In the genomic region with DNA sequence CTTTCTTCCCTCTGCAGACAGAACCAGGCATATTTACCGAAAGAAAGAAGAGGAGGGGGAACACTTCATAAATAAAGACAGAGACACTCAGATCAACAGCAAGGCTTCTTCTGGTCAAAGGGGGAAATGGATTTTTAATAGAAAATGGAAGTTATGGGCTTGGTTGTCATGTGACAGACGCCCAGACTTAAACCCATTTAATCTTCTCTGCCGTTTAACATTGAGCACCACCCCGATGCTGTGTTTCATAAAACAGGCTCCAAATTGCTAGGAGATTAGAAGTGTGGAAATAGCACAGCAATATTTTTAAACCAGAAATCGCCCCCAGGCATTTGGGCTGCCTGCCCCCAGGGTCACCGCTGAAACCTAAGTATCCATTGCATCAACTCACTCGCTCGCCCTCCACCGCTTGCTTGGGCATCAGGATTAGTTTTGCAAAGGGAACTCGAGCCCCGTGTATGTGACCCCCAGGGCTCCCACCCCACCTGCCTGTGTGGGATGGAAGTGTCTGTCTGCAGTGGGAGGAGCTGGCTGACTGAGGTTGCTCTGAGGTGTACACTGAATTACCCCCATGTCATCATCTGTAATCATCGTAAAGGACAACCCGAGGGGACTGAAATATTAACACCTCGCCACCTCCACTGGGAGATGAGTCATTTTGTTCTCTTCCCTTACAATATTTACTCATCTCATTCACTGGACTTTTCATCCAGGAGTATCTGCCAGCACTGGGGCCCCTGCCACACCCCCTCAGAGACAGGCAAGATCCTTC, we compare ENCODE assay signal across 1 cellular context.
TF ChIP-seq lines count a peak whose summit lies in the region.

No MANE protein-coding gene starts in this region.

TF ChIP-seq in HEK293, 187 proteins besides CTCF, POLR2A, EP300 and RAD21 (continued from another document and continues in another):
- TF ChIP-seq, protein P1, sequence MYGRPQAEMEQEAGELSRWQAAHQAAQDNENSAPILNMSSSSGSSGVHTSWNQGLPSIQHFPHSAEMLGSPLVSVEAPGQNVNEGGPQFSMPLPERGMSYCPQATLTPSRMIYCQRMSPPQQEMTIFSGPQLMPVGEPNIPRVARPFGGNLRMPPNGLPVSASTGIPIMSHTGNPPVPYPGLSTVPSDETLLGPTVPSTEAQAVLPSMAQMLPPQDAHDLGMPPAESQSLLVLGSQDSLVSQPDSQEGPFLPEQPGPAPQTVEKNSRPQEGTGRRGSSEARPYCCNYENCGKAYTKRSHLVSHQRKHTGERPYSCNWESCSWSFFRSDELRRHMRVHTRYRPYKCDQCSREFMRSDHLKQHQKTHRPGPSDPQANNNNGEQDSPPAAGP (tag by site-specific recombination; IDR thresholded peaks at IDR 0.05), result 0 out of 2 replicates have a peak, but pooled peaks have one; percentile 41
- no peak for TF ChIP-seq ZNF510 (tag by site-specific recombination; IDR thresholded peaks at IDR 0.05; ENCODE audit: insufficient replicate concordance)
- TF ChIP-seq, protein P2, sequence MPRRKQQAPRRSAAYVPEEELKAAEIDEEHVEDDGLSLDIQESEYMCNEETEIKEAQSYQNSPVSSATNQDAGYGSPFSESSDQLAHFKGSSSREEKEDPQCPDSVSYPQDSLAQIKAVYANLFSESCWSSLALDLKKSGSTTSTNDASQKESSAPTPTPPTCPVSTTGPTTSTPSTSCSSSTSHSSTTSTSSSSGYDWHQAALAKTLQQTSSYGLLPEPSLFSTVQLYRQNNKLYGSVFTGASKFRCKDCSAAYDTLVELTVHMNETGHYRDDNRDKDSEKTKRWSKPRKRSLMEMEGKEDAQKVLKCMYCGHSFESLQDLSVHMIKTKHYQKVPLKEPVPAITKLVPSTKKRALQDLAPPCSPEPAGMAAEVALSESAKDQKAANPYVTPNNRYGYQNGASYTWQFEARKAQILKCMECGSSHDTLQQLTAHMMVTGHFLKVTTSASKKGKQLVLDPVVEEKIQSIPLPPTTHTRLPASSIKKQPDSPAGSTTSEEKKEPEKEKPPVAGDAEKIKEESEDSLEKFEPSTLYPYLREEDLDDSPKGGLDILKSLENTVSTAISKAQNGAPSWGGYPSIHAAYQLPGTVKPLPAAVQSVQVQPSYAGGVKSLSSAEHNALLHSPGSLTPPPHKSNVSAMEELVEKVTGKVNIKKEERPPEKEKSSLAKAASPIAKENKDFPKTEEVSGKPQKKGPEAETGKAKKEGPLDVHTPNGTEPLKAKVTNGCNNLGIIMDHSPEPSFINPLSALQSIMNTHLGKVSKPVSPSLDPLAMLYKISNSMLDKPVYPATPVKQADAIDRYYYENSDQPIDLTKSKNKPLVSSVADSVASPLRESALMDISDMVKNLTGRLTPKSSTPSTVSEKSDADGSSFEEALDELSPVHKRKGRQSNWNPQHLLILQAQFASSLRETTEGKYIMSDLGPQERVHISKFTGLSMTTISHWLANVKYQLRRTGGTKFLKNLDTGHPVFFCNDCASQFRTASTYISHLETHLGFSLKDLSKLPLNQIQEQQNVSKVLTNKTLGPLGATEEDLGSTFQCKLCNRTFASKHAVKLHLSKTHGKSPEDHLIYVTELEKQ (tag by site-specific recombination; IDR thresholded peaks at IDR 0.05; ENCODE audit: borderline replicate concordance), result 0 out of 2 replicates have a peak, but pooled peaks have one; percentile 11
- peak; percentile 92 for TF ChIP-seq GLIS1 (tag by site-specific recombination; IDR thresholded peaks at IDR 0.05)
- TF ChIP-seq, protein P3, sequence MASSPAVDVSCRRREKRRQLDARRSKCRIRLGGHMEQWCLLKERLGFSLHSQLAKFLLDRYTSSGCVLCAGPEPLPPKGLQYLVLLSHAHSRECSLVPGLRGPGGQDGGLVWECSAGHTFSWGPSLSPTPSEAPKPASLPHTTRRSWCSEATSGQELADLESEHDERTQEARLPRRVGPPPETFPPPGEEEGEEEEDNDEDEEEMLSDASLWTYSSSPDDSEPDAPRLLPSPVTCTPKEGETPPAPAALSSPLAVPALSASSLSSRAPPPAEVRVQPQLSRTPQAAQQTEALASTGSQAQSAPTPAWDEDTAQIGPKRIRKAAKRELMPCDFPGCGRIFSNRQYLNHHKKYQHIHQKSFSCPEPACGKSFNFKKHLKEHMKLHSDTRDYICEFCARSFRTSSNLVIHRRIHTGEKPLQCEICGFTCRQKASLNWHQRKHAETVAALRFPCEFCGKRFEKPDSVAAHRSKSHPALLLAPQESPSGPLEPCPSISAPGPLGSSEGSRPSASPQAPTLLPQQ (tag by site-specific recombination; IDR thresholded peaks at IDR 0.05), result 0 out of 2 replicates have a peak, but pooled peaks have one; percentile 16
- TF ChIP-seq, protein P4, sequence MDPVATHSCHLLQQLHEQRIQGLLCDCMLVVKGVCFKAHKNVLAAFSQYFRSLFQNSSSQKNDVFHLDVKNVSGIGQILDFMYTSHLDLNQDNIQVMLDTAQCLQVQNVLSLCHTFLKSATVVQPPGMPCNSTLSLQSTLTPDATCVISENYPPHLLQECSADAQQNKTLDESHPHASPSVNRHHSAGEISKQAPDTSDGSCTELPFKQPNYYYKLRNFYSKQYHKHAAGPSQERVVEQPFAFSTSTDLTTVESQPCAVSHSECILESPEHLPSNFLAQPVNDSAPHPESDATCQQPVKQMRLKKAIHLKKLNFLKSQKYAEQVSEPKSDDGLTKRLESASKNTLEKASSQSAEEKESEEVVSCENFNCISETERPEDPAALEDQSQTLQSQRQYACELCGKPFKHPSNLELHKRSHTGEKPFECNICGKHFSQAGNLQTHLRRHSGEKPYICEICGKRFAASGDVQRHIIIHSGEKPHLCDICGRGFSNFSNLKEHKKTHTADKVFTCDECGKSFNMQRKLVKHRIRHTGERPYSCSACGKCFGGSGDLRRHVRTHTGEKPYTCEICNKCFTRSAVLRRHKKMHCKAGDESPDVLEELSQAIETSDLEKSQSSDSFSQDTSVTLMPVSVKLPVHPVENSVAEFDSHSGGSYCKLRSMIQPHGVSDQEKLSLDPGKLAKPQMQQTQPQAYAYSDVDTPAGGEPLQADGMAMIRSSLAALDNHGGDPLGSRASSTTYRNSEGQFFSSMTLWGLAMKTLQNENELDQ (tag by site-specific recombination; IDR thresholded peaks at IDR 0.05; ENCODE audit: low read depth), result no peak
- TF ChIP-seq, protein P5, sequence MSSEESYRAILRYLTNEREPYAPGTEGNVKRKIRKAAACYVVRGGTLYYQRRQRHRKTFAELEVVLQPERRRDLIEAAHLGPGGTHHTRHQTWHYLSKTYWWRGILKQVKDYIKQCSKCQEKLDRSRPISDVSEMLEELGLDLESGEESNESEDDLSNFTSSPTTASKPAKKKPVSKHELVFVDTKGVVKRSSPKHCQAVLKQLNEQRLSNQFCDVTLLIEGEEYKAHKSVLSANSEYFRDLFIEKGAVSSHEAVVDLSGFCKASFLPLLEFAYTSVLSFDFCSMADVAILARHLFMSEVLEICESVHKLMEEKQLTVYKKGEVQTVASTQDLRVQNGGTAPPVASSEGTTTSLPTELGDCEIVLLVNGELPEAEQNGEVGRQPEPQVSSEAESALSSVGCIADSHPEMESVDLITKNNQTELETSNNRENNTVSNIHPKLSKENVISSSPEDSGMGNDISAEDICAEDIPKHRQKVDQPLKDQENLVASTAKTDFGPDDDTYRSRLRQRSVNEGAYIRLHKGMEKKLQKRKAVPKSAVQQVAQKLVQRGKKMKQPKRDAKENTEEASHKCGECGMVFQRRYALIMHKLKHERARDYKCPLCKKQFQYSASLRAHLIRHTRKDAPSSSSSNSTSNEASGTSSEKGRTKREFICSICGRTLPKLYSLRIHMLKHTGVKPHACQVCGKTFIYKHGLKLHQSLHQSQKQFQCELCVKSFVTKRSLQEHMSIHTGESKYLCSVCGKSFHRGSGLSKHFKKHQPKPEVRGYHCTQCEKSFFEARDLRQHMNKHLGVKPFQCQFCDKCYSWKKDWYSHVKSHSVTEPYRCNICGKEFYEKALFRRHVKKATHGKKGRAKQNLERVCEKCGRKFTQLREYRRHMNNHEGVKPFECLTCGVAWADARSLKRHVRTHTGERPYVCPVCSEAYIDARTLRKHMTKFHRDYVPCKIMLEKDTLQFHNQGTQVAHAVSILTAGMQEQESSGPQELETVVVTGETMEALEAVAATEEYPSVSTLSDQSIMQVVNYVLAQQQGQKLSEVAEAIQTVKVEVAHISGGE (tag by site-specific recombination; conservative IDR thresholded peaks at IDR 0.05; ENCODE audit: low read depth), result no peak
- TF ChIP-seq GLIS2 (tag by site-specific recombination; IDR thresholded peaks at IDR 0.05), result peak; percentile 38; the same call in 1 of the 2 replicates
- TF ChIP-seq ZNF394 (tag by site-specific recombination; IDR thresholded peaks at IDR 0.05; ENCODE audit: borderline replicate concordance), result peak; percentile 32; the same call in 1 of the 2 replicates
- no peak for TF ChIP-seq ZNF664 (tag by site-specific recombination; IDR thresholded peaks at IDR 0.05)
- no peak for TF ChIP-seq ZNF311 (tag by site-specific recombination; IDR thresholded peaks at IDR 0.05; ENCODE audit: borderline replicate concordance)
- TF ChIP-seq, protein P6, sequence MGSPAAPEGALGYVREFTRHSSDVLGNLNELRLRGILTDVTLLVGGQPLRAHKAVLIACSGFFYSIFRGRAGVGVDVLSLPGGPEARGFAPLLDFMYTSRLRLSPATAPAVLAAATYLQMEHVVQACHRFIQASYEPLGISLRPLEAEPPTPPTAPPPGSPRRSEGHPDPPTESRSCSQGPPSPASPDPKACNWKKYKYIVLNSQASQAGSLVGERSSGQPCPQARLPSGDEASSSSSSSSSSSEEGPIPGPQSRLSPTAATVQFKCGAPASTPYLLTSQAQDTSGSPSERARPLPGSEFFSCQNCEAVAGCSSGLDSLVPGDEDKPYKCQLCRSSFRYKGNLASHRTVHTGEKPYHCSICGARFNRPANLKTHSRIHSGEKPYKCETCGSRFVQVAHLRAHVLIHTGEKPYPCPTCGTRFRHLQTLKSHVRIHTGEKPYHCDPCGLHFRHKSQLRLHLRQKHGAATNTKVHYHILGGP (tag by site-specific recombination; IDR thresholded peaks at IDR 0.05), result no peak
- TF ChIP-seq, protein P7, sequence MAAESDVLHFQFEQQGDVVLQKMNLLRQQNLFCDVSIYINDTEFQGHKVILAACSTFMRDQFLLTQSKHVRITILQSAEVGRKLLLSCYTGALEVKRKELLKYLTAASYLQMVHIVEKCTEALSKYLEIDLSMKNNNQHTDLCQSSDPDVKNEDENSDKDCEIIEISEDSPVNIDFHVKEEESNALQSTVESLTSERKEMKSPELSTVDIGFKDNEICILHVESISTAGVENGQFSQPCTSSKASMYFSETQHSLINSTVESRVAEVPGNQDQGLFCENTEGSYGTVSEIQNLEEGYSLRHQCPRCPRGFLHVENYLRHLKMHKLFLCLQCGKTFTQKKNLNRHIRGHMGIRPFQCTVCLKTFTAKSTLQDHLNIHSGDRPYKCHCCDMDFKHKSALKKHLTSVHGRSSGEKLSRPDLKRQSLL (tag by site-specific recombination; IDR thresholded peaks at IDR 0.05), result no peak
- TF ChIP-seq FEZF1 (tag by site-specific recombination; IDR thresholded peaks at IDR 0.05), result no peak
- TF ChIP-seq, protein P8, sequence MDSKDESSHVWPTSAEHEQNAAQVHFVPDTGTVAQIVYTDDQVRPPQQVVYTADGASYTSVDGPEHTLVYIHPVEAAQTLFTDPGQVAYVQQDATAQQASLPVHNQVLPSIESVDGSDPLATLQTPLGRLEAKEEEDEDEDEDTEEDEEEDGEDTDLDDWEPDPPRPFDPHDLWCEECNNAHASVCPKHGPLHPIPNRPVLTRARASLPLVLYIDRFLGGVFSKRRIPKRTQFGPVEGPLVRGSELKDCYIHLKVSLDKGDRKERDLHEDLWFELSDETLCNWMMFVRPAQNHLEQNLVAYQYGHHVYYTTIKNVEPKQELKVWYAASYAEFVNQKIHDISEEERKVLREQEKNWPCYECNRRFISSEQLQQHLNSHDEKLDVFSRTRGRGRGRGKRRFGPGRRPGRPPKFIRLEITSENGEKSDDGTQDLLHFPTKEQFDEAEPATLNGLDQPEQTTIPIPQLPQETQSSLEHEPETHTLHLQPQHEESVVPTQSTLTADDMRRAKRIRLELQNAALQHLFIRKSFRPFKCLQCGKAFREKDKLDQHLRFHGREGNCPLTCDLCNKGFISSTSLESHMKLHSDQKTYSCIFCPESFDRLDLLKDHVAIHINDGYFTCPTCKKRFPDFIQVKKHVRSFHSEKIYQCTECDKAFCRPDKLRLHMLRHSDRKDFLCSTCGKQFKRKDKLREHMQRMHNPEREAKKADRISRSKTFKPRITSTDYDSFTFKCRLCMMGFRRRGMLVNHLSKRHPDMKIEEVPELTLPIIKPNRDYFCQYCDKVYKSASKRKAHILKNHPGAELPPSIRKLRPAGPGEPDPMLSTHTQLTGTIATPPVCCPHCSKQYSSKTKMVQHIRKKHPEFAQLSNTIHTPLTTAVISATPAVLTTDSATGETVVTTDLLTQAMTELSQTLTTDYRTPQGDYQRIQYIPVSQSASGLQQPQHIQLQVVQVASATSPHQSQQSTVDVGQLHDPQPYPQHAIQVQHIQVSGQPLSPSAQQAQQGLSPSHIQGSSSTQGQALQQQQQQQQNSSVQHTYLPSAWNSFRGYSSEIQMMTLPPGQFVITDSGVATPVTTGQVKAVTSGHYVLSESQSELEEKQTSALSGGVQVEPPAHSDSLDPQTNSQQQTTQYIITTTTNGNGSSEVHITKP (tag by site-specific recombination; IDR thresholded peaks at IDR 0.05), result peak; percentile 95
- TF ChIP-seq ZBTB21 (tag by site-specific recombination; IDR thresholded peaks at IDR 0.05), result no peak
- no peak for TF ChIP-seq ZNF175 (tag by site-specific recombination; IDR thresholded peaks at IDR 0.05)
- no peak for TF ChIP-seq ZNF302 (tag by site-specific recombination; IDR thresholded peaks at IDR 0.05; ENCODE audit: low read depth)
- TF ChIP-seq, protein P9, sequence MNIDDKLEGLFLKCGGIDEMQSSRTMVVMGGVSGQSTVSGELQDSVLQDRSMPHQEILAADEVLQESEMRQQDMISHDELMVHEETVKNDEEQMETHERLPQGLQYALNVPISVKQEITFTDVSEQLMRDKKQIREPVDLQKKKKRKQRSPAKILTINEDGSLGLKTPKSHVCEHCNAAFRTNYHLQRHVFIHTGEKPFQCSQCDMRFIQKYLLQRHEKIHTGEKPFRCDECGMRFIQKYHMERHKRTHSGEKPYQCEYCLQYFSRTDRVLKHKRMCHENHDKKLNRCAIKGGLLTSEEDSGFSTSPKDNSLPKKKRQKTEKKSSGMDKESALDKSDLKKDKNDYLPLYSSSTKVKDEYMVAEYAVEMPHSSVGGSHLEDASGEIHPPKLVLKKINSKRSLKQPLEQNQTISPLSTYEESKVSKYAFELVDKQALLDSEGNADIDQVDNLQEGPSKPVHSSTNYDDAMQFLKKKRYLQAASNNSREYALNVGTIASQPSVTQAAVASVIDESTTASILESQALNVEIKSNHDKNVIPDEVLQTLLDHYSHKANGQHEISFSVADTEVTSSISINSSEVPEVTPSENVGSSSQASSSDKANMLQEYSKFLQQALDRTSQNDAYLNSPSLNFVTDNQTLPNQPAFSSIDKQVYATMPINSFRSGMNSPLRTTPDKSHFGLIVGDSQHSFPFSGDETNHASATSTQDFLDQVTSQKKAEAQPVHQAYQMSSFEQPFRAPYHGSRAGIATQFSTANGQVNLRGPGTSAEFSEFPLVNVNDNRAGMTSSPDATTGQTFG (tag by site-specific recombination; IDR thresholded peaks at IDR 0.05; ENCODE audit: borderline replicate concordance), result no peak
- TF ChIP-seq EGR2 (tag by site-specific recombination; IDR thresholded peaks at IDR 0.05; ENCODE audit: low read depth), result peak; percentile 28; the same call in 1 of the 2 replicates
